ENCODE assay signal across 8 cellular contexts in genomic region chr6:13574571-13575376, GRCh38. TPM values are rescaled to one million over a fixed set of nuclear protein-coding genes. Genes with fewer than 3 reads are reported as not detected.
DNase-seq lines count a peak whose midpoint lies in the region; ATAC-seq, FAIRE-seq and TF ChIP-seq lines count a peak whose summit lies in the region.

SIRT5 (plus strand) TSS chr6:13574601; CDS start chr6:13584111, 9,510 bp downstream.

- H3K27ac ChIP-seq in adrenal gland (peak within 1 kb of the TSS; percentile 80 to 96 (median 94)), psoas muscle (peak within 1 kb of the TSS; percentile 99), uterus (peak within 1 kb of the TSS; percentile 88 to 94)

- no peaks in the 10 kb centered on the region for H3K36me3 ChIP-seq in adrenal gland (replicated peaks in 1 of 2)
- peaks cover 0 to 4% of the 10 kb centered on the region in 2 donors for H3K36me3 ChIP-seq in psoas muscle (ENCODE audit: insufficient read depth in 1 of 2, low read depth in 1 of 2)
- no peaks in the 10 kb centered on the region for H3K36me3 ChIP-seq in uterus

- intact Hi-C loops in adrenal gland (cut with DNase I) (no loop called here), left ventricle myocardium superior (cut with micrococcal nuclease) (no loop called here), psoas muscle (cut with DNase I) (loop anchor here in 1 of 2 donors (2.0 kb wide), 2 partner anchors 40 to 88 kb away; partner anchors contain the start of genes GFOD1 and NOL7), uterus (cut with DNase I; ENCODE audit: low total_unique reads) (no loop called here)

- TF ChIP-seq CTCF in adrenal gland (IDR thresholded peaks at IDR 0.05), result peak in 1 of 6 experiments; percentile 86
- no peak for TF ChIP-seq CTCF in psoas muscle (IDR thresholded peaks at IDR 0.05)
- TF ChIP-seq CTCF in uterus (IDR thresholded peaks at IDR 0.05), result peak in 1 of 4 experiments; percentile 46

- H3K4me3 ChIP-seq in adrenal gland (peak within 1 kb of the TSS; percentile 83 to 92 (median 91)), psoas muscle (peak within 1 kb of the TSS; percentile 97), uterus (peak within 1 kb of the TSS; percentile 62 to 65)

- FAIRE-seq in GM12892 (lab: Jason Lieb, UNC), result no peak

- 0 to 1% (median 0%) methylated on average over 33 to 52 of the region's 52 CpGs for WGBS in adrenal gland, 4 donors
- WGBS in psoas muscle, 3 donors, result 0 to 1% (median 0%) methylated on average over 51 to 52 of the region's 52 CpGs

- H3K9me3 ChIP-seq in adrenal gland (replicated peaks in 1 of 3) (no peaks in the 10 kb centered on the region), psoas muscle (no peaks in the 10 kb centered on the region), uterus (no peaks in the 10 kb centered on the region)

- H3K4me1 ChIP-seq in adrenal gland (replicated peaks in 1 of 2) (peaks cover 0 to 6% of the 10 kb centered on the region in 2 donors), psoas muscle (peaks cover 20% of the 10 kb centered on the region), uterus (no peaks in the 10 kb centered on the region)

- H3K27me3 ChIP-seq in adrenal gland (no peaks in the 10 kb centered on the region), psoas muscle (ENCODE audit: insufficient read depth in 3 of 3, low read length in 2 of 3) (no peaks in the 10 kb centered on the region), uterus (no peaks in the 10 kb centered on the region)

- DNase-seq in GM12892 (ENCODE audit: insufficient read length) (peak; percentile 58), NCI-H1417 treated with DMSO at 0.1 percent for 48 hours (lab: John Stamatoyannopoulos, UW) (peak; percentile 75), T follicular helper cell (ENCODE audit: low read depth) (peak; percentile 57), adrenal gland (peak; percentile 71 to 92 (median 82)), left ventricle myocardium superior (peak; percentile 86), psoas muscle (peak; percentile 75 to 87), uterus (peak; percentile 68)

- peak; percentile 69 for ATAC-seq in HG02798 (IDR thresholded peaks at IDR 0.05; ENCODE audit: poor library complexity, unreplicated experiment)
- peak; percentile 71 for ATAC-seq in left ventricle myocardium superior
- ATAC-seq in psoas muscle, result peak; percentile 69 to 78 (median 74)

- peak; percentile 59; the same call in 1 of the 2 replicates for TF ChIP-seq POLR2A in GM12892 (IDR thresholded peaks at IDR 0.05; ENCODE audit: low read depth, low read length)
- TF ChIP-seq POLR2A in adrenal gland (IDR thresholded peaks at IDR 0.05), result peak in 1 of 2 donors; percentile 54
- TF ChIP-seq POLR2A in uterus (IDR thresholded peaks at IDR 0.05), result peak; percentile 52 to 84

RNA-seq across cellular contexts. Expression of gene SIRT5, which starts in this region (rescaled TPM):
- polyA plus RNA-seq in GM12892 (2012; ENCODE audit: missing spikeins), result 9.9 TPM
- total RNA-seq in adrenal gland (10 to 100 TPM in 5 of 8 donors, 1 to 10 TPM in 3; 6.6 to 18.2 (median 11.3) TPM), left ventricle myocardium superior (59.3 TPM), psoas muscle (10 to 100 TPM; 19.3 to 29.2 (median 24.4) TPM), uterus (10 to 100 TPM; 16.2 to 27.9 (median 18.0) TPM)
- polyA plus RNA-seq in adrenal gland (10 to 100 TPM in 1 of 3 donors, 1 to 10 TPM in 2; 7.1 to 11.6 (median 7.2) TPM), psoas muscle (10 to 100 TPM; 10.1 to 17.6 (median 14.0) TPM)

Comparison
In these comparisons a context has a peak if more than half of its experiments do, and no peak if none do; other contexts are left out.
1. Peak in every context shown above with its lines: DNase-seq, ATAC-seq, H3K4me3 ChIP-seq and H3K27ac ChIP-seq.